In the genomic region with DNA sequence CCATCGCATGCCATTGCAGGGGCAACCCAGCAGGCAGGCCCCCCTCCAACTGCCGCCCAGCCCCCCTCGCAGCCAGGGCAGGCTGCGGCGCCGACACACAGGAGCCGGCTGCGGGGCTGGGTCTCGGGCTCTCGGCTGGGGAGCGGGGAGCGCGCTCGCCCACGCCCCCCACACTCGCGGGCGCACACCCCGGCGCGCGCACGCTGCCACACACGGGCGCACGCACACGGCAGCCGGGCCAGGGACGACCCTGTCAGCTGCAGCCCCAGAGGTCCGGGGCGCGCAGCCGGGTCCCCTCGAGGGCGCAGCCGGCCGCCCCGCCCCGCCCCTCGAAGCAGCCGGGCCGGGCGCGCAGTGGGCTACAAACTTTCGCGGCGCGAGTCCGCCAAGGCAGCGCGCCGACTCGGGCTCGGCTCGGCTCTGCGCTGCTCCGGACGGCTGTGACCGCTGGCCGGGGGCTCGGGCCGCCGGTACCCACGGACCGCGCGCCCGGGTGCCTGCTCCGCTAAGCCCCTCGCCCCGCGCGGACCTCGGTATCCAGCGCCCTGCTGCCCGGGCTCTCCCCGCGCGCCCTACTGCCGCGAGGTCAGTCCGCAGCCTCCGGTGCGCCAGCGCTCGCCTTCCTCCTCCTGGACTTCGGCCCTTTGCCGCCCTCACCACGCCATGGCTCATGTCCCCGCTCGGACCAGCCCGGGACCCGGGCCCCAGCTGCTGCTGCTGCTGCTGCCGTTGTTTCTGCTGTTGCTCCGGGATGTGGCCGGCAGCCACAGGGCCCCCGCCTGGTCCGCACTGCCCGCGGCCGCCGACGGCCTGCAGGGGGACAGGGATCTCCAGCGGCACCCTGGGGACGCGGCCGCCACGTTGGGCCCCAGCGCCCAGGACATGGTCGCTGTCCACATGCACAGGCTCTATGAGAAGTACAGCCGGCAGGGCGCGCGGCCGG, we compare ENCODE assay signal across 8 cellular contexts. TPM values are rescaled to one million over a fixed set of nuclear protein-coding genes. Genes with fewer than 3 reads are reported as not detected.
DNase-seq lines count a peak whose midpoint lies in the region; ATAC-seq and TF ChIP-seq lines count a peak whose summit lies in the region.

A gene with protein sequence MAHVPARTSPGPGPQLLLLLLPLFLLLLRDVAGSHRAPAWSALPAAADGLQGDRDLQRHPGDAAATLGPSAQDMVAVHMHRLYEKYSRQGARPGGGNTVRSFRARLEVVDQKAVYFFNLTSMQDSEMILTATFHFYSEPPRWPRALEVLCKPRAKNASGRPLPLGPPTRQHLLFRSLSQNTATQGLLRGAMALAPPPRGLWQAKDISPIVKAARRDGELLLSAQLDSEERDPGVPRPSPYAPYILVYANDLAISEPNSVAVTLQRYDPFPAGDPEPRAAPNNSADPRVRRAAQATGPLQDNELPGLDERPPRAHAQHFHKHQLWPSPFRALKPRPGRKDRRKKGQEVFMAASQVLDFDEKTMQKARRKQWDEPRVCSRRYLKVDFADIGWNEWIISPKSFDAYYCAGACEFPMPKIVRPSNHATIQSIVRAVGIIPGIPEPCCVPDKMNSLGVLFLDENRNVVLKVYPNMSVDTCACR (plus strand): TSS at position 209 of the 943 bp plus-strand sequence. CDS start 455 bp downstream, at position 664.

- no peaks in the 10 kb centered on the region for H3K79me2 ChIP-seq in H9 (ENCODE audit: insufficient read depth, low read length)

- H3K79me1 ChIP-seq in H9 (ENCODE audit: insufficient read depth, low read depth, low read length, poor library complexity, severe bottlenecking) = no peaks in the 10 kb centered on the region

- H3K14ac ChIP-seq in H9 (ENCODE audit: insufficient read depth, low read length) = no peak within 1 kb of the TSS

- H3K18ac ChIP-seq in H9 (ENCODE audit: insufficient read length, low read depth, low read length) = no peak within 1 kb of the TSS

- peak within 1 kb of the TSS; percentile 56 to 78 for H3K4me3 Mint-ChIP-seq in H9
- H3K4me3 Mint-ChIP-seq in activated T-helper 17 cell treated with anti-CD3 and anti-CD28 coated beads, Interleukin-2, amount 50 U/mL, for 72 hours = peak within 1 kb of the TSS; percentile 72

- H2BK20ac ChIP-seq in H9 (ENCODE audit: low read depth, low read length, poor library complexity, severe bottlenecking) = no peak within 1 kb of the TSS

- H3K27me3 Mint-ChIP-seq in H9 (ENCODE audit: low read depth) = peaks cover 78% of the 10 kb centered on the region
- H3K27me3 Mint-ChIP-seq in activated T-helper 17 cell treated with anti-CD3 and anti-CD28 coated beads, Interleukin-2, amount 50 U/mL, for 72 hours = peaks cover 12% of the 10 kb centered on the region

- no peaks in the 10 kb centered on the region for H3K9me3 Mint-ChIP-seq in H9
- H3K9me3 Mint-ChIP-seq in activated T-helper 17 cell treated with anti-CD3 and anti-CD28 coated beads, Interleukin-2, amount 50 U/mL, for 72 hours = no peaks in the 10 kb centered on the region

- no peaks in the 10 kb centered on the region for H4K20me1 ChIP-seq in H9 (ENCODE audit: control insufficient read depth, insufficient read depth, insufficient read length)

- no peak within 1 kb of the TSS for H2AK5ac ChIP-seq in H9 (ENCODE audit: insufficient read length, low read length)

- ATAC-seq in activated T-helper 17 cell treated with anti-CD3 and anti-CD28 coated beads, Interleukin-2, amount 50 U/mL, for 72 hours (replicated peaks) = peak; percentile 16
- ATAC-seq in GM19351 (IDR thresholded peaks at IDR 0.05; ENCODE audit: unreplicated experiment) = no peak
- no peak for ATAC-seq in GM18858 (IDR thresholded peaks at IDR 0.05; ENCODE audit: unreplicated experiment)

- H3K4ac ChIP-seq in H9 (ENCODE audit: low read depth, low read length) = no peak within 1 kb of the TSS

- H3K27me3 ChIP-seq in H9 (ENCODE audit: insufficient read depth, low read length) (peaks cover 14% of the 10 kb centered on the region; the same call in 1 of the 2 replicates), iPS DF 6.9 (ENCODE audit: control insufficient read depth, insufficient read depth, low read length) (peaks cover 19% of the 10 kb centered on the region)

- peaks cover 4% of the 10 kb centered on the region for H3K23me2 ChIP-seq in H9 (ENCODE audit: insufficient read length, low read depth, low read length, poor library complexity, severe bottlenecking)

- DNase-seq in H9 (no peak), iPS DF 6.9 (ENCODE audit: low read depth, low spot score) (no peak), GM13976 (ENCODE audit: low spot score) (no peak), NCI-H2107 treated with DMSO at 0.1 percent for 48 hours (lab: John Stamatoyannopoulos, UW; ENCODE audit: unreplicated experiment) (no peak)
- peak; percentile 43 for DNase-seq in stimulated activated CD4-positive, alpha-beta T cell treated with anti-CD3 and anti-CD28 coated beads, Interleukin-15, amount 100 ng/mL, for 24 hours

- no peak within 1 kb of the TSS for H3K27ac ChIP-seq in H9 (ENCODE audit: insufficient read length, low read depth, low read length)
- H3K27ac ChIP-seq in iPS DF 6.9 (ENCODE audit: low read length) = no peak within 1 kb of the TSS

- H2BK120ac ChIP-seq in H9 (ENCODE audit: low read depth, low read length, poor library complexity, severe bottlenecking) = no peak within 1 kb of the TSS

- H3K36me3 ChIP-seq in iPS DF 6.9 (ENCODE audit: control insufficient read depth, insufficient read depth, low read length) = no peaks in the 10 kb centered on the region

- no peaks in the 10 kb centered on the region for H3K9me3 ChIP-seq in H9 (ENCODE audit: control insufficient read depth, low read depth, low read length)
- no peaks in the 10 kb centered on the region for H3K9me3 ChIP-seq in iPS DF 6.9 (ENCODE audit: control insufficient read depth, insufficient read depth, low read length)

- no peak within 1 kb of the TSS for H4K8ac ChIP-seq in H9 (replicated peaks; ENCODE audit: insufficient read length, low read depth, low read length)

- peak within 1 kb of the TSS; percentile 32; the same call in 1 of the 2 replicates for H3K4me3 ChIP-seq in iPS DF 6.9 (ENCODE audit: low read length)

- no peak within 1 kb of the TSS for H2BK12ac ChIP-seq in H9 (ENCODE audit: insufficient read length, low read depth, low read length)

- no peak within 1 kb of the TSS for H2BK15ac ChIP-seq in H9 (ENCODE audit: low read depth, low read length)

- peaks cover 10 to 27% of the 10 kb centered on the region in 2 experiments for H3K4me1 Mint-ChIP-seq in H9
- peaks cover 5% of the 10 kb centered on the region for H3K4me1 Mint-ChIP-seq in activated T-helper 17 cell treated with anti-CD3 and anti-CD28 coated beads, Interleukin-2, amount 50 U/mL, for 72 hours

- no peaks in the 10 kb centered on the region for H3K4me1 ChIP-seq in H9 (ENCODE audit: insufficient read depth, low read length)
- no peaks in the 10 kb centered on the region for H3K4me1 ChIP-seq in iPS DF 6.9 (ENCODE audit: control insufficient read depth, insufficient read depth, low read length)

- no peak within 1 kb of the TSS for H3K56ac ChIP-seq in H9 (ENCODE audit: insufficient read length, low read depth, low read length)

- no peak within 1 kb of the TSS for H3K27ac Mint-ChIP-seq in H9
- H3K27ac Mint-ChIP-seq in activated T-helper 17 cell treated with anti-CD3 and anti-CD28 coated beads, Interleukin-2, amount 50 U/mL, for 72 hours = no peak within 1 kb of the TSS

- in situ Hi-C loops in GM13976 (cut with MboI; ENCODE audit: low sequenced_read_pairs, unreplicated experiment) = loop anchor here (10.0 kb wide), 1 partner anchor 245 kb away; no protein-coding TSS in a partner anchor

- H3K4me2 ChIP-seq in H9 (ENCODE audit: insufficient read depth, insufficient read length, low read length) = peak within 1 kb of the TSS; percentile 62

- no peak within 1 kb of the TSS for H4K5ac ChIP-seq in H9 (ENCODE audit: insufficient read length, low read depth, low read length)

- no peak within 1 kb of the TSS for H3K23ac ChIP-seq in H9 (ENCODE audit: insufficient read length, low read depth, low read length)

- no peaks in the 10 kb centered on the region for H3K36me3 Mint-ChIP-seq in H9 (ENCODE audit: insufficient read depth in 1 of 3, low read depth in 3 of 3)
- H3K36me3 Mint-ChIP-seq in activated T-helper 17 cell treated with anti-CD3 and anti-CD28 coated beads, Interleukin-2, amount 50 U/mL, for 72 hours (ENCODE audit: low read depth) = no peaks in the 10 kb centered on the region

- no peak within 1 kb of the TSS for H3T11ph ChIP-seq in H9 (ENCODE audit: low read length)

- no CpG with 5 or more reads among the region's 115 CpGs for WGBS in H9 (ENCODE audit: extremely low coverage, insufficient read length, low lambda C conversion rate)
- no CpG with 5 or more reads among the region's 115 CpGs for WGBS in iPS DF 6.9 (ENCODE audit: insufficient coverage, insufficient read length)

- TF ChIP-seq CTCF in H9 (conservative IDR thresholded peaks at IDR 0.05) = peak; percentile 39; the same call in 2 of the 3 replicates
- no peak for TF ChIP-seq CTCF in GM13976 (IDR thresholded peaks at IDR 0.05; ENCODE audit: borderline replicate concordance, control extremely low read depth, extremely low read depth, insufficient read depth, missing control alignments)

- no peak within 1 kb of the TSS for H3K9ac ChIP-seq in H9 (ENCODE audit: extremely low read depth, insufficient read length, low read length)

- H4K91ac ChIP-seq in H9 (ENCODE audit: insufficient read length, low read depth, low read length) = no peak within 1 kb of the TSS

- no peak within 1 kb of the TSS for H2BK5ac ChIP-seq in H9 (ENCODE audit: insufficient read length, low read length)

- no peak within 1 kb of the TSS for H2AFZ ChIP-seq in H9 (ENCODE audit: low read length)

RNA-seq across cellular contexts. Expression of the gene that starts here (rescaled TPM):
- 0.20 TPM in 1 of 2 replicates, not detected in the other for total RNA-seq in H9 (2021)
- total RNA-seq in activated T-helper 17 cell treated with anti-CD3 and anti-CD28 coated beads, Interleukin-2, amount 50 U/mL, for 72 hours = under 1 TPM in 1 of 2 donors, not detected in 1; 0.45 TPM

Comparison
In these comparisons a context has a peak if more than half of its experiments do, and no peak if none do; other contexts are left out.
1. Peak in ATAC-seq in activated T-helper 17 cell treated with anti-CD3 and anti-CD28 coated beads, Interleukin-2, amount 50 U/mL, for 72 hours; RNA of the gene not detected or under 1 TPM.